ENCODE assay signal across 1 cellular context in genomic region chr21:14376854-14377253, GRCh38.
TF ChIP-seq lines count a peak whose summit lies in the region.

No MANE protein-coding gene starts in this region.

TF ChIP-seq in GM12878, 131 proteins besides CTCF, POLR2A, EP300 and RAD21:
- TF ChIP-seq, protein P1, sequence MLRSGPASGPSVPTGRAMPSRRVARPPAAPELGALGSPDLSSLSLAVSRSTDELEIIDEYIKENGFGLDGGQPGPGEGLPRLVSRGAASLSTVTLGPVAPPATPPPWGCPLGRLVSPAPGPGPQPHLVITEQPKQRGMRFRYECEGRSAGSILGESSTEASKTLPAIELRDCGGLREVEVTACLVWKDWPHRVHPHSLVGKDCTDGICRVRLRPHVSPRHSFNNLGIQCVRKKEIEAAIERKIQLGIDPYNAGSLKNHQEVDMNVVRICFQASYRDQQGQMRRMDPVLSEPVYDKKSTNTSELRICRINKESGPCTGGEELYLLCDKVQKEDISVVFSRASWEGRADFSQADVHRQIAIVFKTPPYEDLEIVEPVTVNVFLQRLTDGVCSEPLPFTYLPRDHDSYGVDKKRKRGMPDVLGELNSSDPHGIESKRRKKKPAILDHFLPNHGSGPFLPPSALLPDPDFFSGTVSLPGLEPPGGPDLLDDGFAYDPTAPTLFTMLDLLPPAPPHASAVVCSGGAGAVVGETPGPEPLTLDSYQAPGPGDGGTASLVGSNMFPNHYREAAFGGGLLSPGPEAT (IDR thresholded peaks at IDR 0.05; ENCODE audit: low read depth) = no peak
- no peak for TF ChIP-seq ZNF217 (IDR thresholded peaks at IDR 0.05)
- no peak for TF ChIP-seq PAX8 (IDR thresholded peaks at IDR 0.05)
- no peak for TF ChIP-seq GABPA (IDR thresholded peaks at IDR 0.05; ENCODE audit: low read depth)
- TF ChIP-seq ELK1 (IDR thresholded peaks at IDR 0.05; ENCODE audit: low read depth, low read length) = no peak
